Comparison of ENCODE assay signal across 16 cellular contexts in genomic region chr10:129709101-129709500, GRCh38.
DNase-seq lines count a peak whose midpoint lies in the region; ATAC-seq, FAIRE-seq and TF ChIP-seq lines count a peak whose summit lies in the region.
"Had no signal": no experiment of that assay in that cellular context is flagged by ENCODE, and none has a peak within 500 bp of the region (broad histone marks: within the 10 kb centered on the region; RNA-seq: fewer than 3 reads in every experiment).

No MANE protein-coding gene starts in this region.

- H4K20me1 ChIP-seq in HepG2 (ENCODE audit: insufficient read depth, low read length) = no peaks in the 10 kb centered on the region

- no peak for ATAC-seq in HepG2
- no peak for ATAC-seq in aorta (ENCODE audit: low FRiP score)
- ATAC-seq in GM19328 (IDR thresholded peaks at IDR 0.05; ENCODE audit: unreplicated experiment) = no peak
- ATAC-seq: GM12878 had no signal

- TF ChIP-seq CTCF in liver (IDR thresholded peaks at IDR 0.05; ENCODE audit: low read depth, low read length, missing input control) (no peak), HepG2 (CRISPR knock-in tag; IDR thresholded peaks at IDR 0.05) (no peak)

- peaks cover 16 to 67% (median 57%) of the 10 kb centered on the region in 4 donors for H3K4me1 ChIP-seq in liver (ENCODE audit: control insufficient read depth in 4 of 4, insufficient read depth in 4 of 4, low read length in 3 of 4)
- no peaks in the 10 kb centered on the region for H3K4me1 ChIP-seq in HepG2 (ENCODE audit: insufficient read depth, low read length)
- no peaks in the 10 kb centered on the region for H3K4me1 ChIP-seq in aorta (ENCODE audit: control insufficient read depth in 1 of 2, insufficient read depth in 2 of 2, low read length in 2 of 2)

- no peak overlapping the region for H3K4me3 ChIP-seq in liver (ENCODE audit: low read depth in 1 of 3, low read length in 3 of 3)
- H3K4me3 ChIP-seq in HepG2 (replicated peaks in 1 of 3; ENCODE audit: insufficient read depth in 1 of 3, low read depth in 2 of 3, low read length in 3 of 3) = no peak overlapping the region
- no peak overlapping the region for H3K4me3 ChIP-seq in aorta (ENCODE audit: low read length in 2 of 2)
- H3K4me3 ChIP-seq: BLaER1, GM12878, GM23248 had no signal

- DNase-seq in HepG2 (ENCODE audit: low spot score) (no peak), islet precursor cell (peak; percentile 30), posterior vena cava (ENCODE audit: low spot score) (peak; percentile 68), aorta (no peak)
- DNase-seq in activated CD4-positive, alpha-beta T cell treated with anti-CD3 and anti-CD28 coated beads for 4 hours = no peak
- DNase-seq: 8988T; CD4-positive, alpha-beta memory T cell; DMS53; DND-41; EL; GM23248; HCEC 1CT had no signal

- H3K27me3 ChIP-seq in liver (ENCODE audit: control insufficient read depth in 4 of 4, insufficient read depth in 4 of 4, low read length in 3 of 4) (no peaks in the 10 kb centered on the region), HepG2 (ENCODE audit: control insufficient read depth in 1 of 2, insufficient read depth in 2 of 2, low read length in 2 of 2) (no peaks in the 10 kb centered on the region), aorta (ENCODE audit: control insufficient read depth in 1 of 2, insufficient read depth in 2 of 2, low read length in 1 of 2) (no peaks in the 10 kb centered on the region)
- H3K27me3 ChIP-seq: BLaER1 had no signal

- H3K79me2 ChIP-seq in HepG2 (ENCODE audit: insufficient read depth, low read length) = no peaks in the 10 kb centered on the region

- TF ChIP-seq RAD21 in liver (IDR thresholded peaks at IDR 0.05) (no peak), HepG2 (CRISPR knock-in tag; IDR thresholded peaks at IDR 0.05) (no peak)

- TF ChIP-seq POLR2A in HepG2 (IDR thresholded peaks at IDR 0.05; ENCODE audit: insufficient read depth in 1 of 2, low read depth in 2 of 2, low read length in 2 of 2) = no peak

- POLR2A ChIA-PET in HepG2 (lab: Yijun Ruan, JAX) = no interaction called here

- H3K36me3 ChIP-seq in liver (ENCODE audit: control insufficient read depth in 4 of 4, insufficient read depth in 3 of 4, low read depth in 1 of 4, low read length in 3 of 4) (no peaks in the 10 kb centered on the region), HepG2 (replicated peaks in 1 of 2; ENCODE audit: control insufficient read depth in 1 of 2, insufficient read depth in 2 of 2, low read length in 2 of 2) (0 out of 5 replicates have a peak, but pooled peaks cover 1 to 3% of the 10 kb centered on the region in 2 experiments), aorta (ENCODE audit: control insufficient read depth in 1 of 2, insufficient read depth in 2 of 2, low read length in 1 of 2) (no peaks in the 10 kb centered on the region)

- no peak overlapping the region for H3K4me2 ChIP-seq in HepG2 (ENCODE audit: low read depth, low read length)
- H3K4me2 ChIP-seq: BLaER1 had no signal

- in situ Hi-C loops in HepG2 (cut with HindIII; ENCODE audit: extremely low pct_ligation_motif_present, low pct_unique_long_range_greater_than_20kb) = no loop called here

- no peak for TF ChIP-seq EP300 in HepG2 (IDR thresholded peaks at IDR 0.05; ENCODE audit: low read depth in 2 of 2, low read length in 2 of 2)
- TF ChIP-seq EP300 in HepG2 (CRISPR knock-in tag; IDR thresholded peaks at IDR 0.05; ENCODE audit: borderline replicate concordance) = no peak

- H3K9ac ChIP-seq in liver (ENCODE audit: low read depth in 1 of 2, low read length in 2 of 2) = no peak overlapping the region
- no peak overlapping the region for H3K9ac ChIP-seq in HepG2 (ENCODE audit: insufficient read depth, low read depth, low read length)
- H3K9ac ChIP-seq: BLaER1, GM23248 had no signal

- no peak for FAIRE-seq in HepG2 (lab: Jason Lieb, UNC)
- FAIRE-seq: GM12878 had no signal

- BruUV-seq in HepG2 (replicated peaks; lab: Mats Ljungman, UMichigan) = no TSS peak

- H3K27ac ChIP-seq in liver (ENCODE audit: low read depth in 1 of 2, low read length in 2 of 2) (peak overlapping the region; percentile 80 to 81), HepG2 (ENCODE audit: extremely low read length, insufficient read depth, low read length) (no peak overlapping the region), aorta (ENCODE audit: low read depth in 1 of 2, low read length in 2 of 2) (no peak overlapping the region)
- H3K27ac ChIP-seq: BLaER1, GM23248 had no signal

- 78% methylated on average over 7 of the region's 7 CpGs for WGBS in liver
- 90% methylated on average over 6 of the region's 7 CpGs for WGBS in HepG2 (ENCODE audit: low lambda C conversion rate)
- WGBS in aorta, 2 donors = 90 to 93% methylated on average over 7 of the region's 7 CpGs

- CTCF ChIA-PET in HepG2 (lab: Yijun Ruan, JAX; ENCODE audit: low intra/inter-chr PET ratio, low total read pairs) = no interaction called here

- no peaks in the 10 kb centered on the region for H3K9me3 ChIP-seq in liver (ENCODE audit: control insufficient read depth in 4 of 4, low read length in 3 of 4)
- H3K9me3 ChIP-seq in HepG2 (ENCODE audit: low read length) = no peaks in the 10 kb centered on the region
- H3K9me3 ChIP-seq in aorta (ENCODE audit: control insufficient read depth, low read length) = no peaks in the 10 kb centered on the region
- H3K9me3 ChIP-seq: BLaER1 had no signal

- H2AFZ ChIP-seq in HepG2 (ENCODE audit: low read length) = no peak overlapping the region
- H2AFZ ChIP-seq: GM23248 had no signal

- intact Hi-C loops in HepG2 (cut with micrococcal nuclease; ENCODE audit: unreplicated experiment) = no loop called here
- intact Hi-C loops in posterior vena cava (cut with DNase I) = no loop called here
- intact Hi-C loops in aorta (cut with DNase I) = no loop called here

TF ChIP-seq in liver, 16 proteins besides CTCF, POLR2A, EP300 and RAD21 (continues in another document):
- TF ChIP-seq FOXA2 (IDR thresholded peaks at IDR 0.05) (no peak), TAF1 (conservative IDR thresholded peaks at IDR 0.05) (no peak), YY1 (IDR thresholded peaks at IDR 0.05) (no peak), REST (IDR thresholded peaks at IDR 0.05) (no peak), RXRA (IDR thresholded peaks at IDR 0.05) (no peak)
- TF ChIP-seq, protein P1, sequence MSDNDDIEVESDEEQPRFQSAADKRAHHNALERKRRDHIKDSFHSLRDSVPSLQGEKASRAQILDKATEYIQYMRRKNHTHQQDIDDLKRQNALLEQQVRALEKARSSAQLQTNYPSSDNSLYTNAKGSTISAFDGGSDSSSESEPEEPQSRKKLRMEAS (IDR thresholded peaks at IDR 0.05) = no peak

TF ChIP-seq in HepG2, 621 proteins besides CTCF, POLR2A, EP300 and RAD21:
- TF ChIP-seq ZNF468 (CRISPR knock-in tag; IDR thresholded peaks at IDR 0.05) = no peak
- TF ChIP-seq MLXIP (CRISPR knock-in tag; IDR thresholded peaks at IDR 0.05; ENCODE audit: borderline replicate concordance) = no peak
- no peak for TF ChIP-seq ZNF777 (CRISPR knock-in tag; IDR thresholded peaks at IDR 0.05)
- no peak for TF ChIP-seq CBX5 (CRISPR knock-in tag; IDR thresholded peaks at IDR 0.05; ENCODE audit: borderline replicate concordance)
- no peak for TF ChIP-seq ZNF816 (CRISPR knock-in tag; IDR thresholded peaks at IDR 0.05; ENCODE audit: borderline replicate concordance)
- TF ChIP-seq IKZF1 (IDR thresholded peaks at IDR 0.05) = no peak
- TF ChIP-seq TCF12 (IDR thresholded peaks at IDR 0.05) = no peak
- TF ChIP-seq TCF12 (CRISPR knock-in tag; IDR thresholded peaks at IDR 0.05) = no peak
- TF ChIP-seq RELA (CRISPR knock-in tag; IDR thresholded peaks at IDR 0.05) = no peak
- TF ChIP-seq CEBPG (CRISPR knock-in tag; IDR thresholded peaks at IDR 0.05) = no peak
- no peak for TF ChIP-seq RXRB (CRISPR knock-in tag; IDR thresholded peaks at IDR 0.05; ENCODE audit: borderline replicate concordance)
- TF ChIP-seq ZNF12 (CRISPR knock-in tag; IDR thresholded peaks at IDR 0.05) = no peak
- no peak for TF ChIP-seq ZNF34 (CRISPR knock-in tag; IDR thresholded peaks at IDR 0.05; ENCODE audit: borderline replicate concordance)
- TF ChIP-seq SOX5 (CRISPR knock-in tag; IDR thresholded peaks at IDR 0.05; ENCODE audit: borderline replicate concordance) = no peak
- TF ChIP-seq ZNF678 (CRISPR knock-in tag; IDR thresholded peaks at IDR 0.05) = no peak
TF ChIP-seq in HepG2: peak in this region for 0.

Comparison
In these comparisons a context has a peak if more than half of its experiments do, and no peak if none do; other contexts are left out.
1. H3K27ac ChIP-seq: peak in liver (2 of 2); none in HepG2 (single experiment) and aorta (0 of 2).
2. DNase-seq: peak in islet precursor cell (single experiment) and posterior vena cava (single experiment); none in HepG2 (single experiment), aorta (0 of 2) and activated CD4-positive, alpha-beta T cell treated with anti-CD3 and anti-CD28 coated beads for 4 hours (0 of 2).